In the genomic region with DNA sequence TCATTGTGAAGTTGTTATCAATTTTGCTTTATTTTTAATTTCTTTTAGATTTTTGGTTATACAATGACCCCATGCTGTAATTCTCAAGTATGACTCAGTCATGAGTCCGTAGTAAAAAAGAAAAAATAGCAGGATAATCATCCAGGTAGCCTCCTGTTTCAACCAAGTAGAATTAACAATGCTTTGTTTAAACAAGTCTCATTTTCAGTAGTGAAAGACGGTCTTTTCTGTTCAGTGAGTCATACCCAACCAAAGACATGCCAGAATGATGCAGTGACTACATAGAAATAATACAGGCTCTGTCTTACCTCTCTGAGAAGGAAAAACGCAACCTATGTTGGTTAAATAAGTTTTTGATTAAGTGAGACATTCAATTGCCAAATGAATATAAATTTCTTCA, we compare ENCODE assay signal across 11 cellular contexts.
DNase-seq lines count a peak whose midpoint lies in the region; ATAC-seq, FAIRE-seq and TF ChIP-seq lines count a peak whose summit lies in the region.
"Had no signal": no experiment of that assay in that cellular context is flagged by ENCODE, and none has a peak within 500 bp of the region (broad histone marks: within the 10 kb centered on the region; RNA-seq: fewer than 3 reads in every experiment).

No MANE protein-coding gene starts in this region.

- no peak overlapping the region for H3K4me3 Mint-ChIP-seq in stimulated activated naive CD8-positive, alpha-beta T cell treated with anti-CD3 and anti-CD28 coated beads, Interleukin-15, amount 100 ng/mL, for 72 hours

- no peak for TF ChIP-seq RAD21 in Ishikawa (IDR thresholded peaks at IDR 0.05; ENCODE audit: low read depth)

- TF ChIP-seq EP300 in Ishikawa (IDR thresholded peaks at IDR 0.05; ENCODE audit: borderline replicate concordance): 0 out of 2 replicates have a peak, but pooled peaks have one; percentile 34

- FAIRE-seq in H54 (lab: Jason Lieb, UNC): no peak

- no peaks in the 10 kb centered on the region for H3K4me1 Mint-ChIP-seq in stimulated activated naive CD8-positive, alpha-beta T cell treated with anti-CD3 and anti-CD28 coated beads, Interleukin-15, amount 100 ng/mL, for 72 hours

- no peak overlapping the region for H3K27ac Mint-ChIP-seq in stimulated activated naive CD8-positive, alpha-beta T cell treated with anti-CD3 and anti-CD28 coated beads, Interleukin-15, amount 100 ng/mL, for 72 hours

- no peak for TF ChIP-seq POLR2A in H54 (IDR thresholded peaks at IDR 0.05; ENCODE audit: low read depth, low read length)

- ATAC-seq in GM18517 (IDR thresholded peaks at IDR 0.05; ENCODE audit: unreplicated experiment): peak; percentile 88
- peak; percentile 82 for ATAC-seq in HG02610 (IDR thresholded peaks at IDR 0.05; ENCODE audit: unreplicated experiment)
- ATAC-seq in stimulated activated naive CD8-positive, alpha-beta T cell treated with anti-CD3 and anti-CD28 coated beads, Interleukin-15, amount 100 ng/mL, for 72 hours: no peak

- H3K27me3 Mint-ChIP-seq in stimulated activated naive CD8-positive, alpha-beta T cell treated with anti-CD3 and anti-CD28 coated beads, Interleukin-15, amount 100 ng/mL, for 72 hours: no peaks in the 10 kb centered on the region

- H3K9me3 Mint-ChIP-seq in stimulated activated naive CD8-positive, alpha-beta T cell treated with anti-CD3 and anti-CD28 coated beads, Interleukin-15, amount 100 ng/mL, for 72 hours: peaks cover 0 to 11% of the 10 kb centered on the region in 2 donors

- DNase-seq in kidney tubule cell (ENCODE audit: low spot score) (peak; percentile 95), H54 (ENCODE audit: insufficient read length, low spot score) (no peak), COLO668 (lab: John Stamatoyannopoulos, UW; ENCODE audit: unreplicated experiment) (no peak), NCI-H526 treated with DMSO at 0.1 percent for 48 hours (lab: John Stamatoyannopoulos, UW) (no peak)
- no peak for DNase-seq in stimulated activated naive CD8-positive, alpha-beta T cell treated with anti-CD3 and anti-CD28 coated beads, Interleukin-15, amount 100 ng/mL, for 72 hours
- DNase-seq: activated CD4-positive, alpha-beta T cell treated with anti-CD3 and anti-CD28 coated beads, Interleukin-2, amount 50 U/mL, for 4 hours; NK-92 treated with Interleukin-12 subunit alpha and Interleukin-12 subunit beta, amount 100 ng/mL, for 24 hours; substantia nigra had no signal

TF ChIP-seq in Ishikawa, 13 proteins besides CTCF, POLR2A, EP300 and RAD21:
- TF ChIP-seq NFIC (IDR thresholded peaks at IDR 0.05) (peak; percentile 24; the same call in 1 of the 2 replicates), TAF1 (IDR thresholded peaks at IDR 0.05; ENCODE audit: low read depth) (no peak)
